ENCODE assay signal across 8 cellular contexts in genomic region chrX:2696698-2697215, GRCh38. TPM values are rescaled to one million over a fixed set of nuclear protein-coding genes. Genes with fewer than 3 reads are reported as not detected.
DNase-seq lines count a peak whose midpoint lies in the region; ATAC-seq, FAIRE-seq and TF ChIP-seq lines count a peak whose summit lies in the region.

No MANE protein-coding gene starts in this region.

- TF ChIP-seq CTCF in A549 (IDR thresholded peaks at IDR 0.05) (no peak), fibroblast of the aortic adventitia (IDR thresholded peaks at IDR 0.05; ENCODE audit: insufficient read depth, low read length) (no peak), spleen (IDR thresholded peaks at IDR 0.05 in 8 of 11, conservative IDR thresholded peaks at IDR 0.05 in 3 of 11) (no peak)

- H3K27me3 ChIP-seq in spleen (replicated peaks in 1 of 7), result no peaks in the 10 kb centered on the region

- DNase-seq in A549 (ENCODE audit: low read depth in 1 of 2, low spot score in 1 of 2) (peak in 1 of 2 experiments; percentile 35), fibroblast of the aortic adventitia (ENCODE audit: low read depth) (peak; percentile 86), spleen (peak; percentile 71), NCI-H82 treated with DMSO at 0.1 percent for 48 hours (lab: John Stamatoyannopoulos, UW; ENCODE audit: unreplicated experiment) (no peak), NCI-H146 treated with DMSO at 0.1 percent for 48 hours (lab: John Stamatoyannopoulos, UW; ENCODE audit: unreplicated experiment) (no peak)
- DNase-seq in activated CD4-positive, alpha-beta T cell treated with anti-CD3 and anti-CD28 coated beads, Interleukin-2, amount 50 U/mL, for 1 hour, result peak; percentile 39

- peaks cover 25% of the 10 kb centered on the region for H3K4me1 ChIP-seq in A549
- H3K4me1 ChIP-seq in spleen, result peaks cover 36 to 99% (median 87%) of the 10 kb centered on the region in 6 donors

- no peak for TF ChIP-seq RAD21 in A549 (conservative IDR thresholded peaks at IDR 0.05 in 1 of 2, IDR thresholded peaks at IDR 0.05 in 1 of 2)

- POLR2A ChIA-PET in A549 (lab: Yijun Ruan, JAX), result no interaction called here

- peak overlapping the region; percentile 30; the same call in 2 of the 3 replicates for H3K4me2 ChIP-seq in A549

- TF ChIP-seq POLR2A in A549 (IDR thresholded peaks at IDR 0.05; ENCODE audit: low read length) (no peak), spleen (IDR thresholded peaks at IDR 0.05) (no peak)

- CTCF ChIA-PET in A549 (lab: Yijun Ruan, JAX), result no interaction called here

- no peak for TF ChIP-seq EP300 in A549 (IDR thresholded peaks at IDR 0.05)

- H3K36me3 ChIP-seq in spleen, result peaks cover 0 to 28% (median 0%) of the 10 kb centered on the region in 6 donors

- FAIRE-seq in A549 (lab: Jason Lieb, UNC), result no peak

- peak in 1 of 2 experiments; percentile 28; a peak in 2 of 6 replicates for ATAC-seq in A549
- ATAC-seq in GM19023 (IDR thresholded peaks at IDR 0.05; ENCODE audit: unreplicated experiment), result peak; percentile 83
- peak; percentile 88 for ATAC-seq in HG03135 (IDR thresholded peaks at IDR 0.05; ENCODE audit: unreplicated experiment)

- H3K9me3 ChIP-seq in A549, result no peaks in the 10 kb centered on the region
- no peaks in the 10 kb centered on the region for H3K9me3 ChIP-seq in spleen

- intact Hi-C loops in spleen (cut with DNase I; ENCODE audit: low total_unique reads), result loop anchor here (10.0 kb wide), 1 partner anchor 202 kb away; no protein-coding TSS in a partner anchor

- no peak overlapping the region for H3K4me3 ChIP-seq in A549
- no peak overlapping the region for H3K4me3 ChIP-seq in fibroblast of the aortic adventitia (ENCODE audit: low read depth, low read length)
- H3K4me3 ChIP-seq in spleen, result peak overlapping the region in 4 of 8 donors; percentile 10 to 45 (median 19)

- WGBS in A549 (ENCODE audit: missing lambda C conversion rate), result 63% methylated on average over 8 of the region's 8 CpGs
- WGBS in spleen, 5 donors, result 6 to 19% (median 9%) methylated on average over 8 of the region's 8 CpGs

- H3K27ac ChIP-seq in A549 (peak overlapping the region; percentile 18 to 23; a peak in 1 of 6 replicates), spleen (peak overlapping the region in 7 of 8 donors; percentile 1 to 88 (median 71))

TF ChIP-seq in A549, 52 proteins besides CTCF, POLR2A, EP300 and RAD21:
- TF ChIP-seq MYC (IDR thresholded peaks at IDR 0.05; ENCODE audit: borderline replicate concordance, low read length) (no peak), USF2 (IDR thresholded peaks at IDR 0.05) (no peak), SMC3 (IDR thresholded peaks at IDR 0.05) (no peak), NR3C1 (IDR thresholded peaks at IDR 0.05) (no peak), HOXA7 (CRISPR knock-in tag; IDR thresholded peaks at IDR 0.05) (no peak), ZC3H11A (IDR thresholded peaks at IDR 0.05) (no peak), PHF8 (IDR thresholded peaks at IDR 0.05; ENCODE audit: borderline replicate concordance, low read depth) (no peak), MAFK (IDR thresholded peaks at IDR 0.05; ENCODE audit: partially characterized antibody) (no peak), KDM1A (IDR thresholded peaks at IDR 0.05; ENCODE audit: low read depth) (no peak), MAZ (IDR thresholded peaks at IDR 0.05; ENCODE audit: borderline replicate concordance, low read depth, low read length) (no peak), CHD4 (IDR thresholded peaks at IDR 0.05; ENCODE audit: borderline replicate concordance) (no peak), CBX8 (IDR thresholded peaks at IDR 0.05) (no peak)

RNA-seq across cellular contexts. Expression of gene CD99, which starts 5.7 kb away (rescaled TPM):
- polyA plus RNA-seq in A549 (2011; rRNA removed) (111 and 136 TPM in 2 replicates), A549 (2017; fragmentation: RNase III; extraction: RNeasy Plus Mini Kit Qiagen cat#74134 plus additional on column Dnase treatment) (172 to 199 TPM (median 176 TPM) in 3 replicates), spleen (100 to 1,000 TPM; 101 to 219 (median 189) TPM)
- polyA plus RNA-seq in A549 (2012; cell fraction: cytosol; rRNA removed), result 237 and 240 TPM in 2 replicates
- 129 and 130 TPM in 2 replicates for polyA plus RNA-seq in A549 (2012; cell fraction: nucleus; rRNA removed)
- polyA minus RNA-seq in A549 (2011; rRNA and poly(A)+ RNA removed), result 71.0 and 74.8 TPM in 2 replicates
- total RNA-seq in fibroblast of the aortic adventitia (ENCODE audit: low replicate concordance) (355 and 675 TPM in 2 replicates), spleen (100 to 1,000 TPM; 109 to 316 (median 180) TPM)

RNA-seq across cellular contexts. Expression of gene XG, which starts 55.1 kb away (rescaled TPM):
- polyA plus RNA-seq in A549 (2011; rRNA removed) (0.04 and 0.06 TPM in 2 replicates), A549 (2017; fragmentation: RNase III; extraction: RNeasy Plus Mini Kit Qiagen cat#74134 plus additional on column Dnase treatment) (0.05 to 0.08 TPM in 2 of 3 replicates, not detected in the other), spleen (under 1 TPM; 0.03 to 0.22 (median 0.15) TPM)
- polyA plus RNA-seq in A549 (2012; cell fraction: cytosol; rRNA removed), result not detected in 2 replicates
- polyA plus RNA-seq in A549 (2012; cell fraction: nucleus; rRNA removed), result 0.02 TPM in 1 of 2 replicates, not detected in the other
- not detected in 2 replicates for polyA minus RNA-seq in A549 (2011; rRNA and poly(A)+ RNA removed)
- total RNA-seq in fibroblast of the aortic adventitia (ENCODE audit: low replicate concordance) (13.8 and 50.4 TPM in 2 replicates), spleen (under 1 TPM in 3 of 7 donors, not detected in 4; 0.19 to 0.87 (median 0.32) TPM)

Comparison
In these comparisons a context has a peak if more than half of its experiments do, and no peak if none do; other contexts are left out.
1. DNase-seq: peak in activated CD4-positive, alpha-beta T cell treated with anti-CD3 and anti-CD28 coated beads, Interleukin-2, amount 50 U/mL, for 1 hour (single experiment), fibroblast of the aortic adventitia (single experiment) and spleen (single experiment); none in NCI-H82 treated with DMSO at 0.1 percent for 48 hours (single experiment) and NCI-H146 treated with DMSO at 0.1 percent for 48 hours (single experiment).